In genomic region chr15:98855815-98856539, GRCh38 we compare ENCODE assay signal across 16 cellular contexts.
DNase-seq lines count a peak whose midpoint lies in the region; ATAC-seq and TF ChIP-seq lines count a peak whose summit lies in the region.
"Had no signal": no experiment of that assay in that cellular context is flagged by ENCODE, and none has a peak within 500 bp of the region (broad histone marks: within the 10 kb centered on the region; RNA-seq: fewer than 3 reads in every experiment).

No MANE protein-coding gene starts in this region.

- no peak overlapping the region for H3K4me3 ChIP-seq in GM23338
- H3K4me3 ChIP-seq in muscle layer of colon (ENCODE audit: low read depth in 1 of 2, low read length in 2 of 2), result no peak overlapping the region
- no peak overlapping the region for H3K4me3 ChIP-seq in thoracic aorta
- H3K4me3 ChIP-seq: breast epithelium, GM12878, heart left ventricle had no signal

- 0 out of 2 replicates have a peak, but pooled peaks cover 5% of the 10 kb centered on the region for H3F3A ChIP-seq in GM23338 (replicated peaks; ENCODE audit: low read depth)

- no peak overlapping the region for H2AFZ ChIP-seq in GM23338

- H3K9me3 ChIP-seq in muscle layer of colon (ENCODE audit: low read length) (no peaks in the 10 kb centered on the region), thoracic aorta (no peaks in the 10 kb centered on the region)
- H3K9me3 ChIP-seq: breast epithelium, heart left ventricle had no signal

- H3K27me3 ChIP-seq in GM23338 (ENCODE audit: insufficient read depth) (no peaks in the 10 kb centered on the region), muscle layer of colon (ENCODE audit: control insufficient read depth in 1 of 2, insufficient read depth in 2 of 2, low read length in 2 of 2) (no peaks in the 10 kb centered on the region), thoracic aorta (replicated peaks; ENCODE audit: insufficient read depth) (no peaks in the 10 kb centered on the region)
- H3K27me3 ChIP-seq: breast epithelium, heart left ventricle had no signal

- H3K4me1 Mint-ChIP-seq in GM23338 (peaks cover 85% of the 10 kb centered on the region), chondrocyte (ENCODE audit: low read depth) (peaks cover 98% of the 10 kb centered on the region)

- H3K9me3 Mint-ChIP-seq in GM23338 (no peaks in the 10 kb centered on the region), chondrocyte (ENCODE audit: low read depth) (no peaks in the 10 kb centered on the region)
- H3K9me3 Mint-ChIP-seq: natural killer cell had no signal

- H3K4me2 ChIP-seq in GM23338, result peak overlapping the region; percentile 37

- H3K4me3 Mint-ChIP-seq in GM23338, result no peak overlapping the region
- H3K4me3 Mint-ChIP-seq in chondrocyte (ENCODE audit: unreplicated experiment), result no peak overlapping the region

- H3K36me3 ChIP-seq in GM23338 (ENCODE audit: insufficient read depth), result no peaks in the 10 kb centered on the region
- H3K36me3 ChIP-seq in muscle layer of colon (ENCODE audit: insufficient read depth, low read length), result no peaks in the 10 kb centered on the region
- no peaks in the 10 kb centered on the region for H3K36me3 ChIP-seq in thoracic aorta
- H3K36me3 ChIP-seq: breast epithelium, heart left ventricle had no signal

- peaks cover 13% of the 10 kb centered on the region for H3K27me3 Mint-ChIP-seq in GM23338 (ENCODE audit: insufficient read depth, low read depth, poor library complexity)
- H3K27me3 Mint-ChIP-seq in chondrocyte (ENCODE audit: low read depth), result no peaks in the 10 kb centered on the region

- H3K4me1 ChIP-seq in GM23338 (ENCODE audit: insufficient read depth) (peaks cover 79% of the 10 kb centered on the region), muscle layer of colon (ENCODE audit: insufficient read depth, low read length) (peaks cover 75% of the 10 kb centered on the region), thoracic aorta (ENCODE audit: control insufficient read depth in 1 of 2, low read depth in 2 of 2) (peaks cover 60 to 89% of the 10 kb centered on the region in 2 donors)

- ATAC-seq in GM23338, result no peak
- ATAC-seq in thoracic aorta (ENCODE audit: insufficient number of reproducible peaks, low FRiP score, low read depth), result no peak
- ATAC-seq: GM12878, heart left ventricle, natural killer cell had no signal

- H3K27ac ChIP-seq in GM23338 (ENCODE audit: low read depth) (no peak overlapping the region), muscle layer of colon (ENCODE audit: low read depth, low read length) (peak overlapping the region; percentile 92), thoracic aorta (peak overlapping the region; percentile 85 to 92)

- TF ChIP-seq CTCF in GM23338 (conservative IDR thresholded peaks at IDR 0.05; ENCODE audit: low read depth in 2 of 2) (no peak), chondrocyte (IDR thresholded peaks at IDR 0.05) (peak; percentile 19), thoracic aorta (IDR thresholded peaks at IDR 0.05) (no peak)

- H3K36me3 Mint-ChIP-seq in GM23338 (ENCODE audit: low read depth) (no peaks in the 10 kb centered on the region), chondrocyte (ENCODE audit: low read depth) (no peaks in the 10 kb centered on the region)
- H3K36me3 Mint-ChIP-seq: natural killer cell had no signal

- H3K27ac Mint-ChIP-seq in GM23338, result no peak overlapping the region
- peak overlapping the region; percentile 96 for H3K27ac Mint-ChIP-seq in chondrocyte (ENCODE audit: unreplicated experiment)

- peaks cover 96% of the 10 kb centered on the region for H3K79me2 ChIP-seq in GM23338 (replicated peaks; ENCODE audit: insufficient read depth)

- H3K9ac ChIP-seq in muscle layer of colon (ENCODE audit: low read length), result no peak overlapping the region

- DNase-seq in GM23338 (ENCODE audit: low spot score) (no peak), chondrocyte (ENCODE audit: low spot score) (no peak), thoracic aorta (ENCODE audit: low spot score) (no peak), GOT3 (lab: John Stamatoyannopoulos, UW) (no peak), NCI-H1092 (lab: John Stamatoyannopoulos, UW) (no peak), Kasumi-1 (lab: John Stamatoyannopoulos, UW) (no peak)
- DNase-seq in stimulated activated naive CD4-positive, alpha-beta T cell (lab: John Stamatoyannopoulos, UW), result no peak
- DNase-seq: activated CD4-positive, alpha-beta T cell treated with anti-CD3 and anti-CD28 coated beads, Interleukin-2, amount 50 U/mL, for 48 hours; heart left ventricle; kidney glomerular epithelial cell; natural killer cell; NCI-H446 treated with DMSO at 0.1 percent for 48 hours; T-helper 9 cell had no signal

- H4K20me1 ChIP-seq in GM23338 (replicated peaks; ENCODE audit: insufficient read depth), result peaks cover 38% of the 10 kb centered on the region

- no peaks in the 10 kb centered on the region for H3K9me2 ChIP-seq in GM23338 (ENCODE audit: insufficient read depth)

TF ChIP-seq in GM23338, 12 proteins besides CTCF, POLR2A, EP300 and RAD21 (continues in another document):
- TF ChIP-seq EZH2 (IDR thresholded peaks at IDR 0.05; ENCODE audit: low read depth, unreplicated experiment) (no peak), ETS1 (IDR thresholded peaks at IDR 0.05) (no peak), POLR2AphosphoS5 (IDR thresholded peaks at IDR 0.05; ENCODE audit: low read depth) (no peak), JUNB (IDR thresholded peaks at IDR 0.05; ENCODE audit: unreplicated experiment) (no peak), REST (IDR thresholded peaks at IDR 0.05; ENCODE audit: unreplicated experiment) (no peak)
